In genomic region chr4:35025152-35025834, GRCh38 we compare ENCODE assay signal across 18 cellular contexts.
A peak's percentile ranks its signal among the peaks of the same experiment; 100 is the strongest.
DNase-seq lines count a peak whose midpoint lies in the region; ATAC-seq, FAIRE-seq and TF ChIP-seq lines count a peak whose summit lies in the region.
"Had no signal": no experiment of that assay in that cellular context is flagged by ENCODE, and none has a peak within 500 bp of the region (broad histone marks: within the 10 kb centered on the region; RNA-seq: fewer than 3 reads in every experiment).

No MANE protein-coding gene starts in this region.

- H3K9me3 ChIP-seq in esophagus squamous epithelium, result no peaks in the 10 kb centered on the region
- H3K9me3 ChIP-seq: BLaER1 treated with 17β-estradiol and CSF1 and Interleukin-3, amounts not matched to agents 10 nM and 100 nM; HAP-1 had no signal

- DNase-seq in ELR (ENCODE audit: low read depth), result peak; percentile 55
- DNase-seq in HS-27A (ENCODE audit: low read depth), result peak; percentile 41
- DNase-seq in RPMI7951 (ENCODE audit: low read depth), result peak; percentile 7
- DNase-seq in urothelium cell line (ENCODE audit: low spot score), result no peak
- no peak for DNase-seq in cerebellar nuclear complex (lab: John Stamatoyannopoulos, UW)
- DNase-seq in esophagus squamous epithelium (lab: John Stamatoyannopoulos, UW), result no peak
- DNase-seq: AML-193; Calu3; CD4-positive, CD25-positive, alpha-beta regulatory T cell; DMS 273 treated with DMSO at 0.1 percent for 48 hours; GOT3; IMR-90; KBM-7 had no signal

- FAIRE-seq in urothelium cell line (lab: Jason Lieb, UNC), result peak; percentile 66
- FAIRE-seq: GM12891 had no signal

- ATAC-seq in HG03108 (IDR thresholded peaks at IDR 0.05; ENCODE audit: unreplicated experiment), result no peak

- H3K4me1 ChIP-seq in esophagus squamous epithelium, result no peaks in the 10 kb centered on the region
- H3K4me1 ChIP-seq: BLaER1 treated with 17β-estradiol and CSF1 and Interleukin-3, amounts not matched to agents 10 nM and 100 nM; HAP-1 had no signal

- H3K4me3 ChIP-seq in esophagus squamous epithelium, result no peak overlapping the region
- H3K4me3 ChIP-seq: BLaER1 treated with 17β-estradiol and CSF1 and Interleukin-3, amounts not matched to agents 10 nM and 100 nM; HAP-1 had no signal

- no peaks in the 10 kb centered on the region for H3K36me3 ChIP-seq in esophagus squamous epithelium
- H3K36me3 ChIP-seq: BLaER1 treated with 17β-estradiol and CSF1 and Interleukin-3, amounts not matched to agents 10 nM and 100 nM; HAP-1 had no signal

- no peak for TF ChIP-seq CTCF in esophagus squamous epithelium (IDR thresholded peaks at IDR 0.05)

- no peak for TF ChIP-seq POLR2A in esophagus squamous epithelium (IDR thresholded peaks at IDR 0.05)

- no peaks in the 10 kb centered on the region for H3K27me3 ChIP-seq in esophagus squamous epithelium
- H3K27me3 ChIP-seq: BLaER1 treated with 17β-estradiol and CSF1 and Interleukin-3, amounts not matched to agents 10 nM and 100 nM had no signal

- 54 to 55% methylated on average over 3 of the region's 3 CpGs for WGBS in esophagus squamous epithelium, 2 donors

- H3K27ac ChIP-seq in esophagus squamous epithelium, result no peak overlapping the region
- H3K27ac ChIP-seq: BLaER1 treated with 17β-estradiol and CSF1 and Interleukin-3, amounts not matched to agents 10 nM and 100 nM; HL-60 had no signal

- intact Hi-C loops in esophagus squamous epithelium (cut with DNase I), result no loop called here

Comparison
In these comparisons a context has a peak if more than half of its experiments do, and no peak if none do; other contexts are left out.
1. DNase-seq: peak in ELR (single experiment), HS-27A (single experiment) and RPMI7951 (single experiment); none in urothelium cell line (single experiment), cerebellar nuclear complex (0 of 2) and esophagus squamous epithelium (single experiment).